In genomic region chr6:75306074-75306473, GRCh38 we compare ENCODE assay signal across 1 cellular context.
TF ChIP-seq lines count a peak whose summit lies in the region.

No MANE protein-coding gene starts in this region.

TF ChIP-seq in IMR-90, 13 proteins besides CTCF, POLR2A, EP300 and RAD21 (continued from another document):
- TF ChIP-seq USF2 (IDR thresholded peaks at IDR 0.05; ENCODE audit: low read depth, low read length) (no peak), CHD1 (IDR thresholded peaks at IDR 0.05; ENCODE audit: low read depth, low read length) (no peak), FOS (IDR thresholded peaks at IDR 0.05; ENCODE audit: low read depth, low read length) (no peak), NFE2L2 (IDR thresholded peaks at IDR 0.05; ENCODE audit: low read depth, low read length) (no peak), ELK1 (IDR thresholded peaks at IDR 0.05; ENCODE audit: borderline replicate concordance, low read depth, low read length) (no peak)
TF ChIP-seq in IMR-90: peak in this region for 0.
